1 cellular context compared by ENCODE assay signal in genomic region chr13:36919206-36919832, GRCh38.
TF ChIP-seq lines count a peak whose summit lies in the region.

No MANE protein-coding gene starts in this region.

TF ChIP-seq in GM23338, 12 proteins besides CTCF, POLR2A, EP300 and RAD21 (continued from another document):
- TF ChIP-seq ZNF462 (CRISPR knock-in tag; IDR thresholded peaks at IDR 0.05) (no peak), STAT1 (IDR thresholded peaks at IDR 0.05; ENCODE audit: unreplicated experiment) (no peak), POLR2AphosphoS5 (IDR thresholded peaks at IDR 0.05; ENCODE audit: low read depth) (no peak), EZH2 (IDR thresholded peaks at IDR 0.05; ENCODE audit: low read depth, unreplicated experiment) (no peak), EZH2phosphoT487 (IDR thresholded peaks at IDR 0.05; ENCODE audit: unreplicated experiment) (no peak), JUNB (IDR thresholded peaks at IDR 0.05; ENCODE audit: unreplicated experiment) (no peak), ZNF331 (CRISPR knock-in tag; IDR thresholded peaks at IDR 0.05; ENCODE audit: low read depth) (no peak), CREB1 (CRISPR knock-in tag; IDR thresholded peaks at IDR 0.05; ENCODE audit: low read depth) (no peak), REST (IDR thresholded peaks at IDR 0.05; ENCODE audit: unreplicated experiment) (no peak), ZNF114 (CRISPR knock-in tag; IDR thresholded peaks at IDR 0.05) (no peak), NANOG (IDR thresholded peaks at IDR 0.05; ENCODE audit: borderline replicate concordance) (no peak)
